In the genomic region with DNA sequence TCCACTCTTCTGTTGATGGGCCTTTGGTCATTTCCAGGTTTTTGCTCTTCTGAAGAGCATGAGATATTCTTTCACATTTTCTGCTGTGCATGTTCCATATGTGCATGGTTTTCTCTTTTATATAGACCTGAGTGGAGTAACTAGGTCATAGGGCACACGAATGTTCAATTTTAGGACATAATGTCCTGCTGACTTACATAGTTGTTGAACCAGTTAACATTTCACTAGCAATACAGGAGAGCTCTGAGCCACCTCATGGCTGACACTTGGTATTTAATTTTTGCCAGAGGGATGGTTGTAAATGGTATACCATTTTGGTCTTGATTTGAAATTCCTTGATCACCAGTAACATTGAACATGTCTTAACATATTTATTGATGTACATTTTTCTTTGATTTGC, we compare ENCODE assay signal across 20 cellular contexts.
"Had no signal": no experiment of that assay in that cellular context is flagged by ENCODE, and none has a peak within 500 bp of the region (broad histone marks: within the 10 kb centered on the region; RNA-seq: fewer than 3 reads in every experiment).

No MANE protein-coding gene starts in this region.

- H3K36me3 ChIP-seq: prostate gland, uterus had no signal

- H3K27ac ChIP-seq: brain microvascular endothelial cell, heart right ventricle, lower lobe of right lung, prostate gland, right atrium auricular region had no signal

- H3K27ac Mint-ChIP-seq: activated CD4-positive, alpha-beta T cell treated with anti-CD3 and anti-CD28 coated beads for 36 hours had no signal

- H3K4me3 Mint-ChIP-seq: activated CD4-positive, alpha-beta T cell treated with anti-CD3 and anti-CD28 coated beads for 36 hours; neural crest cell had no signal

- H3K27me3 Mint-ChIP-seq: activated CD4-positive, alpha-beta T cell treated with anti-CD3 and anti-CD28 coated beads for 36 hours had no signal

- H3K4me1 ChIP-seq: prostate gland, uterus had no signal

- H3K9me3 ChIP-seq: heart right ventricle, lower lobe of right lung, prostate gland, right atrium auricular region, tibial nerve, uterus had no signal

- H3K27me3 ChIP-seq: brain microvascular endothelial cell, heart right ventricle, right atrium auricular region, tibial nerve, uterus had no signal

- ATAC-seq: activated CD4-positive, alpha-beta T cell treated with anti-CD3 and anti-CD28 coated beads for 36 hours; lower lobe of right lung; stimulated activated naive CD8-positive, alpha-beta T cell treated with anti-CD3 and anti-CD28 coated beads, Interleukin-15, Interleukin-2, amounts not matched to agents 100 U/mL and 50 U/mL, for 24 hours had no signal

- H3K4me3 ChIP-seq: heart right ventricle, lower lobe of right lung, prostate gland, right atrium auricular region, tibial nerve, uterus had no signal

- H3K9me3 Mint-ChIP-seq: neural crest cell had no signal

- DNase-seq: activated CD4-positive, alpha-beta T cell treated with anti-CD3 and anti-CD28 coated beads for 36 hours; activated CD4-positive, alpha-beta T cell treated with anti-CD3 and anti-CD28 coated beads, Interleukin-2, amount 50 U/mL, for 48 hours; activated naive CD4-positive, alpha-beta T cell treated with Interleukin-2 at 50 U/mL for 16 hours; anterior cingulate cortex; brain microvascular endothelial cell; cerebellar nuclear complex; effector CD4-positive, alpha-beta T cell; heart right ventricle; lower lobe of right lung; stimulated activated CD4-positive, alpha-beta T cell treated with anti-CD3 and anti-CD28 coated beads, Interleukin-12 subunit alpha, Interleukin-12 subunit beta, amount 100 ng/mL, for 4 hours; stimulated activated CD4-positive, alpha-beta T cell treated with anti-CD3 and anti-CD28 coated beads, Interleukin-1b, Interleukin-23, amount 100 ng/mL, for 48 hours; stimulated activated CD8-positive, alpha-beta memory T cell treated with anti-CD3 and anti-CD28 coated beads, Interleukin-4, amount 100 ng/mL, for 48 hours; stimulated activated naive CD8-positive, alpha-beta T cell treated with anti-CD3 and anti-CD28 coated beads, Interleukin-15, Interleukin-2, amounts not matched to agents 100 U/mL and 50 U/mL, for 24 hours; substantia nigra; T-helper 2 cell; uterus had no signal
